Comparison of ENCODE assay signal across 8 cellular contexts in genomic region chr7:43658718-43659548, GRCh38.
DNase-seq lines count a peak whose midpoint lies in the region; ATAC-seq, FAIRE-seq and TF ChIP-seq lines count a peak whose summit lies in the region.

No MANE protein-coding gene starts in this region.

- POLR2A ChIA-PET in MCF 10A (lab: Yijun Ruan, JAX), result interaction anchor here (0.6 to 1.0 kb wide), 3 partner anchors 9 to 47 kb away, joined by 3 read pairs; no protein-coding TSS in a partner anchor

- TF ChIP-seq CTCF in MCF 10A (IDR thresholded peaks at IDR 0.05; ENCODE audit: unreplicated experiment) (no peak), breast epithelium (IDR thresholded peaks at IDR 0.05) (no peak), coronary artery (IDR thresholded peaks at IDR 0.05) (no peak)

- no TSS peak for BruUV-seq in MCF 10A (replicated peaks; lab: Mats Ljungman, UMichigan)

- CTCF ChIA-PET in MCF 10A (lab: Yijun Ruan, JAX), result no interaction called here

- H3K36me3 ChIP-seq in breast epithelium (no peaks in the 10 kb centered on the region), small intestine (ENCODE audit: control insufficient read depth in 2 of 2, insufficient read depth in 2 of 2, low read length in 2 of 2) (no peaks in the 10 kb centered on the region)

- 61 to 76% (median 74%) methylated on average over 7 of the region's 7 CpGs for WGBS in small intestine, 3 donors

- H3K4me3 ChIP-seq in breast epithelium, result no peak overlapping the region
- H3K4me3 ChIP-seq in coronary artery, result no peak overlapping the region
- H3K4me3 ChIP-seq in small intestine (ENCODE audit: low read depth in 1 of 2, low read length in 2 of 2), result no peak overlapping the region

- intact Hi-C loops in MCF 10A (cut with micrococcal nuclease) (no loop called here), breast epithelium (cut with DNase I; ENCODE audit: low total_unique reads) (no loop called here)

- no peak for TF ChIP-seq POLR2A in breast epithelium (IDR thresholded peaks at IDR 0.05)

- H3K27ac ChIP-seq in breast epithelium (no peak overlapping the region), coronary artery (peak overlapping the region; percentile 17 to 63), small intestine (ENCODE audit: low read depth in 1 of 2, low read length in 1 of 2) (peak overlapping the region; percentile 2 to 11)

- no peak overlapping the region for H3K4me3 Mint-ChIP-seq in MCF 10A (ENCODE audit: unreplicated experiment)
- peak overlapping the region in 3 of 4 donors; percentile 2 to 66 (median 12) for H3K4me3 Mint-ChIP-seq in IgD-negative memory B cell

- H3K4me1 ChIP-seq in breast epithelium, result no peaks in the 10 kb centered on the region
- H3K4me1 ChIP-seq in small intestine (ENCODE audit: control insufficient read depth in 2 of 2, insufficient read depth in 1 of 2, low read depth in 1 of 2, low read length in 1 of 2), result peaks cover 2 to 3% of the 10 kb centered on the region in 2 donors

- FAIRE-seq in small intestine (lab: Jason Lieb, UNC), result no peak
- no peak for FAIRE-seq in frontal cortex (lab: Jason Lieb, UNC)

- H3K27ac Mint-ChIP-seq in MCF 10A (ENCODE audit: low read depth, unreplicated experiment) (peak overlapping the region; percentile 21), IgD-negative memory B cell (peak overlapping the region; percentile 70 to 82 (median 75))

- H3K27me3 ChIP-seq in breast epithelium, result no peaks in the 10 kb centered on the region
- no peaks in the 10 kb centered on the region for H3K27me3 ChIP-seq in small intestine (ENCODE audit: control insufficient read depth in 2 of 2, insufficient read depth in 2 of 2, low read length in 2 of 2)

- H3K9me3 Mint-ChIP-seq in MCF 10A (ENCODE audit: unreplicated experiment) (peaks cover 8% of the 10 kb centered on the region), IgD-negative memory B cell (peaks cover 0 to 5% (median 2%) of the 10 kb centered on the region in 3 donors)

- peak; percentile 64 for DNase-seq in MCF 10A (ENCODE audit: unreplicated experiment)
- DNase-seq in breast epithelium (ENCODE audit: low spot score in 2 of 2), result no peak
- DNase-seq in coronary artery (ENCODE audit: low spot score), result no peak
- no peak for DNase-seq in small intestine
- DNase-seq in NCI-H526 treated with DMSO at 0.1 percent for 48 hours (lab: John Stamatoyannopoulos, UW), result no peak
- no peak for DNase-seq in frontal cortex (ENCODE audit: low spot score in 2 of 2)

- H3K36me3 Mint-ChIP-seq in MCF 10A (ENCODE audit: insufficient read depth, unreplicated experiment), result peaks cover 33% of the 10 kb centered on the region
- peaks cover 4% of the 10 kb centered on the region for H3K36me3 Mint-ChIP-seq in IgD-negative memory B cell

- ATAC-seq in HG02623 (IDR thresholded peaks at IDR 0.05; ENCODE audit: unreplicated experiment), result no peak

- H3K4me1 Mint-ChIP-seq in MCF 10A (ENCODE audit: insufficient read depth, unreplicated experiment) (peaks cover 35% of the 10 kb centered on the region), IgD-negative memory B cell (peaks cover 38 to 39% (median 38%) of the 10 kb centered on the region in 3 donors)

- H3K27me3 Mint-ChIP-seq in MCF 10A (ENCODE audit: insufficient read depth, unreplicated experiment) (no peaks in the 10 kb centered on the region), IgD-negative memory B cell (no peaks in the 10 kb centered on the region)

- H3K9me3 ChIP-seq in breast epithelium (no peaks in the 10 kb centered on the region), small intestine (ENCODE audit: control insufficient read depth, low read depth) (no peaks in the 10 kb centered on the region)

Comparison
In these comparisons a context has a peak if more than half of its experiments do, and no peak if none do; other contexts are left out.
1. H3K27ac ChIP-seq: peak in coronary artery (2 of 2) and small intestine (2 of 2); none in breast epithelium (0 of 2).